In the genomic region with DNA sequence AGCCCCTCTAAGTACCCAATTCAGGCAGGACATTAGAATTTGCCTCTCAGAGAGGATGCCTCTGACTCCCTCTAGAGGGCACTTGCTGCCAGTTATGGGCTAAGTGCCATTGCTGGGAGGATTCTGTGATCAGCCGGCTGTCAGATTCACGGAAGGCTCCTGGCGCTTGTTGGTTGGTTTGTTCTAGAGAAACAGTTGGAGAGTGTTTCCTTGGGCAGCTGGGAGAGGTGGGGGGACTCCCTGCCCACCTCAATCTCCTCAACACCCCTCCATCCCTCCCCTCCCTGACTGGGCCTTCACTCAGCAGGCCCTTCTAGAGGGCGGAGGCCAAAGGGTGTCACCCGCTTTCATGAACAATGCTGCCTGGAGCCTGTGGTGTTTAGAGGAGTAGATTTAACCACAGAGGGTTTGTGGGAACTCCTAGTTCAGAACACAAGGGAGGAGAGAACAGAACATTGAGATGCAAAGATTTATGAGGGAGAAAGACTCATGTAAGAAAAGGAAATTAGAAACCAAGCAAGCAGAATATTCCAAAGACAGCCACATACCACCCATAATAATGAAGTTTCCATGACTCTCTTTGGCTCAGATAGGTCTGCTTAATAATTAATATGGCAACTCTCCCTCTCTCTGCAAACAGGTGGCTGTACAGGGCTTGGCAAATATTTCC, we compare ENCODE assay signal across 8 cellular contexts. TPM values are rescaled to one million over a fixed set of nuclear protein-coding genes. Genes with fewer than 3 reads are reported as not detected.
DNase-seq lines count a peak whose midpoint lies in the region; ATAC-seq and TF ChIP-seq lines count a peak whose summit lies in the region.

No MANE protein-coding gene starts in this region.

- H3K4me3 Mint-ChIP-seq in naive thymus-derived CD4-positive, alpha-beta T cell, result peak overlapping the region in 9 of 10 donors; percentile 18 to 77 (median 62)
- no peak overlapping the region for H3K4me3 Mint-ChIP-seq in stimulated activated memory B cell treated with anti-CD40 and anti-IgM and Interleukin-4, amounts not matched to agents 10 μg/mL and 1 μg/mL and 100 μg/mL, for 72 hours

- no peaks in the 10 kb centered on the region for H3K27me3 ChIP-seq in NT2/D1 (ENCODE audit: insufficient read depth, insufficient read length)
- H3K27me3 ChIP-seq in naive thymus-derived CD4-positive, alpha-beta T cell (ENCODE audit: control insufficient read depth in 2 of 2, insufficient read depth in 2 of 2, low read length in 2 of 2), result no peaks in the 10 kb centered on the region

- H3K9me3 ChIP-seq in NT2/D1 (ENCODE audit: insufficient read depth, low read length), result no peaks in the 10 kb centered on the region
- H3K9me3 ChIP-seq in naive thymus-derived CD4-positive, alpha-beta T cell (ENCODE audit: control insufficient read depth in 2 of 3, low read length in 3 of 3), result no peaks in the 10 kb centered on the region

- H3K27ac Mint-ChIP-seq in naive thymus-derived CD4-positive, alpha-beta T cell, result peak overlapping the region in 7 of 9 donors; percentile 15 to 78 (median 60)
- no peak overlapping the region for H3K27ac Mint-ChIP-seq in stimulated activated memory B cell treated with anti-CD40 and anti-IgM and Interleukin-4, amounts not matched to agents 10 μg/mL and 1 μg/mL and 100 μg/mL, for 72 hours

- peak; percentile 61 for ATAC-seq in HG03460 (IDR thresholded peaks at IDR 0.05; ENCODE audit: unreplicated experiment)
- ATAC-seq in naive thymus-derived CD4-positive, alpha-beta T cell, result peak; percentile 91
- ATAC-seq in stimulated activated memory B cell treated with anti-CD40 and anti-IgM and Interleukin-4, amounts not matched to agents 10 μg/mL and 1 μg/mL and 100 μg/mL, for 72 hours, result peak; percentile 67
- no peak for ATAC-seq in HG02981 (IDR thresholded peaks at IDR 0.05; ENCODE audit: unreplicated experiment)

- peaks cover 6 to 17% (median 15%) of the 10 kb centered on the region in 7 donors for H3K4me1 Mint-ChIP-seq in naive thymus-derived CD4-positive, alpha-beta T cell
- peaks cover 4% of the 10 kb centered on the region for H3K4me1 Mint-ChIP-seq in stimulated activated memory B cell treated with anti-CD40 and anti-IgM and Interleukin-4, amounts not matched to agents 10 μg/mL and 1 μg/mL and 100 μg/mL, for 72 hours

- peaks cover 4 to 32% (median 11%) of the 10 kb centered on the region in 5 donors for H3K27me3 Mint-ChIP-seq in naive thymus-derived CD4-positive, alpha-beta T cell
- H3K27me3 Mint-ChIP-seq in stimulated activated memory B cell treated with anti-CD40 and anti-IgM and Interleukin-4, amounts not matched to agents 10 μg/mL and 1 μg/mL and 100 μg/mL, for 72 hours, result peaks cover 16% of the 10 kb centered on the region

- DNase-seq in COLO829 (ENCODE audit: low spot score) (peak; percentile 92), NT2/D1 (ENCODE audit: low read depth, low spot score) (peak; percentile 67), activated T-cell treated with anti-CD3 and anti-CD28 coated beads for 48 hours (ENCODE audit: low read depth) (peak; percentile 41), erythroblast (lab: John Stamatoyannopoulos, UW) (peak; percentile 40 to 54)
- DNase-seq in naive thymus-derived CD4-positive, alpha-beta T cell, result peak; percentile 16 to 66 (median 58)

- peak overlapping the region; percentile 29 for H3K27ac ChIP-seq in naive thymus-derived CD4-positive, alpha-beta T cell (ENCODE audit: low read depth, low read length)

- POLR2A ChIA-PET in naive thymus-derived CD4-positive, alpha-beta T cell (lab: Charles Lee), result no interaction called here

- H3K4me1 ChIP-seq in NT2/D1 (ENCODE audit: insufficient read depth, insufficient read length), result no peaks in the 10 kb centered on the region
- peaks cover 0 to 7% of the 10 kb centered on the region in 2 donors for H3K4me1 ChIP-seq in naive thymus-derived CD4-positive, alpha-beta T cell (ENCODE audit: control insufficient read depth in 2 of 2, insufficient read depth in 2 of 2, low read length in 2 of 2)

- H3K9me3 Mint-ChIP-seq in naive thymus-derived CD4-positive, alpha-beta T cell, result peaks cover 0 to 2% (median 0%) of the 10 kb centered on the region in 11 donors
- H3K9me3 Mint-ChIP-seq in stimulated activated memory B cell treated with anti-CD40 and anti-IgM and Interleukin-4, amounts not matched to agents 10 μg/mL and 1 μg/mL and 100 μg/mL, for 72 hours, result no peaks in the 10 kb centered on the region

- no peaks in the 10 kb centered on the region for H3K36me3 Mint-ChIP-seq in naive thymus-derived CD4-positive, alpha-beta T cell
- no peaks in the 10 kb centered on the region for H3K36me3 Mint-ChIP-seq in stimulated activated memory B cell treated with anti-CD40 and anti-IgM and Interleukin-4, amounts not matched to agents 10 μg/mL and 1 μg/mL and 100 μg/mL, for 72 hours

- intact Hi-C loops in naive thymus-derived CD4-positive, alpha-beta T cell (cut with micrococcal nuclease), result loop anchor here (1.0 to 5.0 kb wide), 6 partner anchors 30 to 428 kb away; a partner anchor contains a TSS

- no peak overlapping the region for H3K4me3 ChIP-seq in NT2/D1 (ENCODE audit: insufficient read length, low read depth)
- H3K4me3 ChIP-seq in naive thymus-derived CD4-positive, alpha-beta T cell (ENCODE audit: low read length), result no peak overlapping the region

- no peak overlapping the region for H3K9ac ChIP-seq in NT2/D1 (ENCODE audit: insufficient read length, low read depth)

- no peaks in the 10 kb centered on the region for H3K36me3 ChIP-seq in NT2/D1 (ENCODE audit: insufficient read depth, insufficient read length, low read length)
- H3K36me3 ChIP-seq in naive thymus-derived CD4-positive, alpha-beta T cell (ENCODE audit: control insufficient read depth in 2 of 3, insufficient read depth in 3 of 3, low read length in 3 of 3), result no peaks in the 10 kb centered on the region

- no peak for TF ChIP-seq POLR2A in erythroblast (IDR thresholded peaks at IDR 0.05; ENCODE audit: low read length)

- CTCF ChIA-PET in naive thymus-derived CD4-positive, alpha-beta T cell (lab: Charles Lee), result interaction anchor here (0.6 to 4.3 kb wide), 4 partner anchors 16 to 268 kb away, joined by 3 to 23 read pairs (median 4); no protein-coding TSS in a partner anchor

RNA-seq across cellular contexts. Expression of a gene that starts 29.9 kb away (rescaled TPM):
- total RNA-seq in naive thymus-derived CD4-positive, alpha-beta T cell, result 10 to 100 TPM; 10.3 to 22.4 (median 16.6) TPM
- polyA plus RNA-seq in naive thymus-derived CD4-positive, alpha-beta T cell, result 10 to 100 TPM in 1 of 2 donors, 1 to 10 TPM in 1; 7.5 to 16.4 TPM

Comparison
In these comparisons a context has a peak if more than half of its experiments do, and no peak if none do; other contexts are left out.
1. DNase-seq: peak in every context shown above with its lines; median percentile 92 in COLO829; 67 in NT2/D1; 58 in naive thymus-derived CD4-positive, alpha-beta T cell; 47 in erythroblast; 41 in activated T-cell treated with anti-CD3 and anti-CD28 coated beads for 48 hours.